ENCODE assay signal across 10 cellular contexts in the genomic region with DNA sequence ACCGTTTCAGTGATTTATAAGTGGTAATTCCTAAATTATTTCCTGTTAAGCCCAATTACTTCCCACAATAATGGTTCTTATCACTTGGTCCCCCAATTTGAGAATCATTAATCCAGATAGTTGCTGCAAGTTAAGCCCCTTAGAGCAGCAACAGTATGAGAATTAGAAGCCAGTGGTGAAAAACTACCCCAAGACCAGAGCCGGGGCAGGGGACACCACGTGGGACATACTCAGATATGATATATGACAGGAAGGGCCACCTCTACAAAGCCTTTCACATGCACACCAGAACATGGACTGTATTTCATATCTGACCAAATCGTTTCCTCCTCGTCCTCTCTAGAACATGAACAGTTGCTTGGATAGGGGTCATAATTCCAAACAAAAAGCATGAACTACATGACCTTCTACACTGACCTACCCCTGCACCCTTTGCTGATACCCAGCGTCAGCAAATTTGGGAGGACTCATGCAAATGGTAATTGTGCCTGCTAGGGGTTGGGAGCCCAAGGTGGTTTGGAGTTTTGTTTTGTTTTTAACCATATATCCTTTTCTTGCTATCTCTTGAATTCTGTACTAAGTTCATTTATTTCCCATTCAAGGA. TPM values are rescaled to one million over a fixed set of nuclear protein-coding genes. Genes with fewer than 3 reads are reported as not detected.
DNase-seq lines count a peak whose midpoint lies in the region; ATAC-seq, FAIRE-seq and TF ChIP-seq lines count a peak whose summit lies in the region.
"Had no signal": no experiment of that assay in that cellular context is flagged by ENCODE, and none has a peak within 500 bp of the region (broad histone marks: within the 10 kb centered on the region; RNA-seq: fewer than 3 reads in every experiment).

No MANE protein-coding gene starts in this region.

- no peaks in the 10 kb centered on the region for H3K27me3 Mint-ChIP-seq in astrocyte (ENCODE audit: low read depth, unreplicated experiment)

- dilution Hi-C loops in keratinocyte (cut with MboI; ENCODE audit: extremely low pct_ligation_motif_present, low sequenced_read_pairs) = no loop called here

- CTCF ChIA-PET in HEK293 (lab: Yijun Ruan, JAX) = interaction anchor here (0.7 to 2.1 kb wide), 3 partner anchors 12 to 874 kb away, joined by 3 to 7 read pairs (median 5); no protein-coding TSS in a partner anchor

- peaks cover 36% of the 10 kb centered on the region for H3K4me1 Mint-ChIP-seq in astrocyte (ENCODE audit: low read depth, unreplicated experiment)

- peaks cover 3% of the 10 kb centered on the region for H3K9me1 ChIP-seq in keratinocyte (ENCODE audit: control insufficient read depth, extremely low read depth, insufficient read depth, low read length)

- 54% methylated on average over 6 of the region's 6 CpGs for WGBS in smooth muscle cell (ENCODE audit: low lambda C conversion rate)

- H3K27ac Mint-ChIP-seq in astrocyte (ENCODE audit: unreplicated experiment) = peak overlapping the region; percentile 77

- H4K20me1 ChIP-seq in astrocyte (ENCODE audit: insufficient read depth, low read length) (peaks cover 33% of the 10 kb centered on the region), keratinocyte (ENCODE audit: control insufficient read depth, extremely low read depth, insufficient read depth, low read length) (peaks cover 60% of the 10 kb centered on the region), smooth muscle cell (ENCODE audit: low read depth) (peaks cover 83% of the 10 kb centered on the region)

- H3K9ac ChIP-seq in astrocyte (ENCODE audit: low read length) (peak overlapping the region; percentile 93), keratinocyte (ENCODE audit: control insufficient read depth, extremely low read depth, insufficient read depth, low read length) (peak overlapping the region; percentile 97), smooth muscle cell (ENCODE audit: low read depth) (no peak overlapping the region)

- H3K4me3 Mint-ChIP-seq in astrocyte (ENCODE audit: unreplicated experiment) = peak overlapping the region; percentile 93

- POLR2A ChIA-PET in HEK293 (lab: Yijun Ruan, JAX) = interaction anchor here (1.7 kb wide), 1 partner anchor 8 kb away, joined by 6 read pairs; no protein-coding TSS in a partner anchor

- H3K36me3 ChIP-seq in HEK293 (ENCODE audit: control insufficient read depth in 2 of 2, insufficient read depth in 1 of 2, low read length in 2 of 2) (peaks cover 0 to 32% of the 10 kb centered on the region in 2 experiments; a peak in 2 of 3 replicates), astrocyte (ENCODE audit: insufficient read depth, low read length) (peaks cover 9% of the 10 kb centered on the region), keratinocyte (ENCODE audit: control insufficient read depth in 2 of 2, extremely low read depth in 1 of 2, insufficient read depth in 2 of 2, low read length in 2 of 2) (peaks cover 24 to 57% of the 10 kb centered on the region in 2 experiments), smooth muscle cell (ENCODE audit: low read depth) (no peaks in the 10 kb centered on the region)

- H3K4me3 ChIP-seq in HEK293 (ENCODE audit: low read depth, low read length) = no peak overlapping the region
- H3K4me3 ChIP-seq in astrocyte (ENCODE audit: insufficient read depth, low read depth, low read length) = peak overlapping the region; percentile 72
- peak overlapping the region; percentile 94 to 99 (median 99) for H3K4me3 ChIP-seq in keratinocyte (ENCODE audit: control insufficient read depth in 2 of 3, extremely low read depth in 1 of 3, insufficient read depth in 2 of 3, low read depth in 1 of 3, low read length in 3 of 3)
- peak overlapping the region; percentile 80 for H3K4me3 ChIP-seq in smooth muscle cell

- H3K9me3 Mint-ChIP-seq in astrocyte (ENCODE audit: unreplicated experiment) = no peaks in the 10 kb centered on the region

- H3K36me3 Mint-ChIP-seq in astrocyte (ENCODE audit: low read depth, unreplicated experiment) = peaks cover 36% of the 10 kb centered on the region

- no peaks in the 10 kb centered on the region for H3F3A ChIP-seq in smooth muscle cell (ENCODE audit: low read depth)

- H3K9me3 ChIP-seq in HEK293 (ENCODE audit: control insufficient read depth, insufficient read depth, low read depth, low read length) (no peaks in the 10 kb centered on the region), astrocyte (ENCODE audit: insufficient read depth, low read depth, low read length) (no peaks in the 10 kb centered on the region), keratinocyte (ENCODE audit: control insufficient read depth, low read depth, low read length) (no peaks in the 10 kb centered on the region), smooth muscle cell (replicated peaks; ENCODE audit: low read depth) (no peaks in the 10 kb centered on the region)

- H3K4me1 ChIP-seq in HEK293 (ENCODE audit: control insufficient read depth, insufficient read depth, low read length) (peaks cover 33% of the 10 kb centered on the region), astrocyte (ENCODE audit: insufficient read depth, low read length) (peaks cover 53% of the 10 kb centered on the region), keratinocyte (ENCODE audit: control insufficient read depth, extremely low read depth, insufficient read depth, low read length) (peaks cover 52% of the 10 kb centered on the region), smooth muscle cell (ENCODE audit: low read depth) (peaks cover 62% of the 10 kb centered on the region)

- H3K27ac ChIP-seq in HEK293 (ENCODE audit: extremely low read depth, low read depth, low read length) = peak overlapping the region; percentile 99
- H3K27ac ChIP-seq in astrocyte (ENCODE audit: low read depth, low read length) = peak overlapping the region; percentile 97
- peak overlapping the region; percentile 94 for H3K27ac ChIP-seq in keratinocyte (ENCODE audit: control insufficient read depth, insufficient read depth, low read length)
- H3K27ac ChIP-seq in smooth muscle cell (ENCODE audit: low read depth) = peak overlapping the region; percentile 94

- no peak for FAIRE-seq in astrocyte (lab: Jason Lieb, UNC)
- FAIRE-seq in keratinocyte (lab: Jason Lieb, UNC) = no peak

- H2AFZ ChIP-seq in astrocyte (ENCODE audit: low read depth, low read length) (no peak overlapping the region), keratinocyte (ENCODE audit: control insufficient read depth, low read length) (no peak overlapping the region), smooth muscle cell (ENCODE audit: low read depth) (no peak overlapping the region)

- no peak for ATAC-seq in GM19035 (IDR thresholded peaks at IDR 0.05; ENCODE audit: unreplicated experiment)

- H3K27me3 ChIP-seq in astrocyte (ENCODE audit: insufficient read depth, low read length) (no peaks in the 10 kb centered on the region), keratinocyte (ENCODE audit: control insufficient read depth, extremely low read depth, insufficient read depth, low read length) (no peaks in the 10 kb centered on the region), smooth muscle cell (ENCODE audit: low read depth) (no peaks in the 10 kb centered on the region)

- H3K4me2 ChIP-seq in astrocyte (ENCODE audit: low read length) (peak overlapping the region; percentile 93), keratinocyte (ENCODE audit: control insufficient read depth, extremely low read depth, insufficient read depth, low read depth, low read length) (peak overlapping the region; percentile 100), smooth muscle cell (peak overlapping the region; percentile 95)

- DNase-seq in astrocyte (ENCODE audit: low read depth) (no peak), keratinocyte (ENCODE audit: low read depth, low spot score) (no peak), smooth muscle cell (lab: John Stamatoyannopoulos, UW; ENCODE audit: unreplicated experiment) (no peak), C1 segment of cervical spinal cord (lab: John Stamatoyannopoulos, UW) (no peak), NCI-H226 (no peak)
- DNase-seq in activated CD4-positive, CD25-positive, alpha-beta regulatory T cell treated with anti-CD3 and anti-CD28 coated beads, Interleukin-2, amount 50 U/mL, for 72 hours = no peak
- DNase-seq: NCI-H446, T-helper 1 cell had no signal

- TF ChIP-seq CTCF in HEK293 (tag by site-specific recombination; IDR thresholded peaks at IDR 0.05) (no peak), astrocyte (IDR thresholded peaks at IDR 0.05; ENCODE audit: insufficient read depth, low read depth, low read length) (no peak), keratinocyte (optimal IDR thresholded peaks at IDR 0.05 in 1 of 3, IDR thresholded peaks at IDR 0.05 in 1 of 3, conservative IDR thresholded peaks at IDR 0.05 in 1 of 3; ENCODE audit: extremely low read depth in 1 of 3, insufficient read depth in 2 of 3, low read length in 3 of 3) (no peak), smooth muscle cell (IDR thresholded peaks at IDR 0.05; ENCODE audit: borderline replicate concordance, insufficient read depth, poor library complexity, severe bottlenecking) (no peak)

- H3K79me2 ChIP-seq in astrocyte (ENCODE audit: insufficient read depth, low read length) = peaks cover 83% of the 10 kb centered on the region
- H3K79me2 ChIP-seq in keratinocyte (ENCODE audit: control insufficient read depth, insufficient read depth, low read length) = peaks cover 88% of the 10 kb centered on the region
- peaks cover 82% of the 10 kb centered on the region for H3K79me2 ChIP-seq in smooth muscle cell (ENCODE audit: low read depth)

RNA-seq across cellular contexts. Expression of gene JAG1, which starts 3.9 kb away (rescaled TPM):
- total RNA-seq in astrocyte = 278 and 380 TPM in 2 replicates
- polyA plus RNA-seq in keratinocyte = 82.1 to 117 TPM (median 84.2 TPM) in 3 replicates
- 69.6 TPM for polyA plus RNA-seq in keratinocyte (2011; ENCODE audit: low read depth)
- polyA plus RNA-seq in keratinocyte (2011; cell fraction: cytosol; rRNA removed) = 27.6 and 29.1 TPM in 2 replicates
- 356 and 357 TPM in 2 replicates for polyA plus RNA-seq in keratinocyte (2011; cell fraction: nucleus; rRNA removed)
- 37.1 and 115 TPM in 2 replicates for polyA plus RNA-seq in keratinocyte (2012; ENCODE audit: low replicate concordance)
- 306 to 390 TPM (median 389 TPM) in 3 replicates for polyA minus RNA-seq in keratinocyte
- 89.8 TPM for polyA minus RNA-seq in keratinocyte (2011; cell fraction: cytosol; rRNA and poly(A)+ RNA removed)
- 497 and 766 TPM in 2 replicates for polyA minus RNA-seq in keratinocyte (2011; cell fraction: nucleus; rRNA and poly(A)+ RNA removed)
- 126 and 135 TPM in 2 replicates for total RNA-seq in smooth muscle cell
- polyA plus RNA-seq in smooth muscle cell = 45.0 and 73.6 TPM in 2 replicates
